Comparison of ENCODE assay signal across 13 cellular contexts in genomic region chr5:139383993-139384590, GRCh38. TPM values are rescaled to one million over a fixed set of nuclear protein-coding genes. Genes with fewer than 3 reads are reported as not detected.
A peak's percentile ranks its signal among the peaks of the same experiment; 100 is the strongest.
DNase-seq lines count a peak whose midpoint lies in the region; ATAC-seq, FAIRE-seq and TF ChIP-seq lines count a peak whose summit lies in the region.
"Had no signal": no experiment of that assay in that cellular context is flagged by ENCODE, and none has a peak within 500 bp of the region (broad histone marks: within the 10 kb centered on the region; RNA-seq: fewer than 3 reads in every experiment).

No MANE protein-coding gene starts in this region.

- no peak for DNase-seq in CD4-positive, alpha-beta memory T cell
- DNase-seq in Karpas-422: no peak
- DNase-seq in colonic mucosa: no peak
- DNase-seq in pancreas: peak in 2 of 6 donors; percentile 15 to 70
- DNase-seq in NOMO-1 treated with dmso at 0.1 percent for 144 hours (lab: John Stamatoyannopoulos, UW; ENCODE audit: unreplicated experiment): no peak
- DNase-seq in NCI-H345 (lab: John Stamatoyannopoulos, UW): no peak
- DNase-seq: effector CD8-positive, alpha-beta T cell; Kasumi-1; NCI-H510A treated with DMSO at 0.1 percent for 48 hours; T1000 had no signal

- no peaks in the 10 kb centered on the region for H3K9me3 ChIP-seq in CD4-positive, alpha-beta memory T cell (ENCODE audit: control insufficient read depth in 1 of 2, low read length in 2 of 2)
- H3K9me3 ChIP-seq in Karpas-422 (ENCODE audit: low read length) (no peaks in the 10 kb centered on the region), colonic mucosa (no peaks in the 10 kb centered on the region), pancreas (no peaks in the 10 kb centered on the region)
- H3K9me3 ChIP-seq: tibial artery had no signal

- FAIRE-seq in pancreas (lab: Jason Lieb, UNC): no peak

- peak overlapping the region; percentile 62 for H3K4me2 ChIP-seq in Karpas-422 (ENCODE audit: low read depth, low read length, poor library complexity, severe bottlenecking)

- peaks cover 0 to 1% of the 10 kb centered on the region in 2 donors for H3K36me3 Mint-ChIP-seq in CD4-positive, alpha-beta memory T cell

- H3K27me3 ChIP-seq in CD4-positive, alpha-beta memory T cell (ENCODE audit: insufficient read depth, low read length): no peaks in the 10 kb centered on the region
- H3K27me3 ChIP-seq in Karpas-422 (ENCODE audit: low read length) (no peaks in the 10 kb centered on the region), colonic mucosa (no peaks in the 10 kb centered on the region), pancreas (no peaks in the 10 kb centered on the region)
- H3K27me3 ChIP-seq: tibial artery had no signal

- H3K27ac ChIP-seq in CD4-positive, alpha-beta memory T cell (ENCODE audit: low read depth, low read length): peak overlapping the region; percentile 57
- H3K27ac ChIP-seq in Karpas-422 (ENCODE audit: low read length) (no peak overlapping the region), colonic mucosa (no peak overlapping the region), pancreas (peak overlapping the region; percentile 25 to 76 (median 32))

- no peaks in the 10 kb centered on the region for H3K36me3 ChIP-seq in CD4-positive, alpha-beta memory T cell (ENCODE audit: insufficient read depth, low read length)
- H3K36me3 ChIP-seq in Karpas-422 (ENCODE audit: insufficient read depth, low read length) (no peaks in the 10 kb centered on the region), colonic mucosa (no peaks in the 10 kb centered on the region), pancreas (no peaks in the 10 kb centered on the region)
- H3K36me3 ChIP-seq: tibial artery had no signal

- H3K4me3 ChIP-seq in CD4-positive, alpha-beta memory T cell (ENCODE audit: low read length in 2 of 2): no peak overlapping the region
- H3K4me3 ChIP-seq in Karpas-422 (ENCODE audit: low read length) (no peak overlapping the region), colonic mucosa (no peak overlapping the region), pancreas (no peak overlapping the region)

- POLR2A ChIA-PET in CD4-positive, alpha-beta memory T cell (lab: Charles Lee; ENCODE audit: partially characterized antibody): interaction anchor here (1.8 to 2.6 kb wide), 2 partner anchors 42 to 90 kb away, joined by 5 to 13 read pairs; partner anchors contain the start of genes MATR3 and PAIP2

- no peaks in the 10 kb centered on the region for H3K79me2 ChIP-seq in Karpas-422 (ENCODE audit: low read length)

- H3K9ac ChIP-seq in Karpas-422 (ENCODE audit: low read length): peak overlapping the region; percentile 46; the same call in 1 of the 2 replicates
- peak overlapping the region; percentile 8 to 63 for H3K9ac ChIP-seq in colonic mucosa (ENCODE audit: low read depth in 2 of 2, low read length in 2 of 2)

- intact Hi-C loops in CD4-positive, alpha-beta memory T cell (cut with micrococcal nuclease): no loop called here
- intact Hi-C loops in colonic mucosa (cut with DNase I): no loop called here
- intact Hi-C loops in pancreas (cut with DNase I): no loop called here

- no peaks in the 10 kb centered on the region for H3K27me3 Mint-ChIP-seq in CD4-positive, alpha-beta memory T cell

- peak overlapping the region in 6 of 8 donors; percentile 15 to 94 (median 90) for H3K4me3 Mint-ChIP-seq in CD4-positive, alpha-beta memory T cell

- H3K4me1 Mint-ChIP-seq in CD4-positive, alpha-beta memory T cell: peaks cover 18 to 31% (median 24%) of the 10 kb centered on the region in 4 donors

- WGBS in pancreas, 2 donors: 62 to 63% methylated on average over 7 of the region's 7 CpGs

- no peaks in the 10 kb centered on the region for H4K20me1 ChIP-seq in Karpas-422 (ENCODE audit: insufficient read depth, low read depth, low read length)

- peak overlapping the region; percentile 68 to 96 (median 92) for H3K27ac Mint-ChIP-seq in CD4-positive, alpha-beta memory T cell

- no peak overlapping the region for H2AFZ ChIP-seq in Karpas-422 (ENCODE audit: low read length)

- ATAC-seq in pancreas (peak in 3 of 4 donors; percentile 17 to 50 (median 34)), GM21528 (IDR thresholded peaks at IDR 0.05; ENCODE audit: low FRiP score, unreplicated experiment) (no peak), HG02798 (IDR thresholded peaks at IDR 0.05; ENCODE audit: poor library complexity, unreplicated experiment) (no peak)

- CTCF ChIA-PET in CD4-positive, alpha-beta memory T cell (lab: Charles Lee; ENCODE audit: partially characterized antibody): no interaction called here

- TF ChIP-seq CTCF in colonic mucosa (IDR thresholded peaks at IDR 0.05) (no peak), pancreas (IDR thresholded peaks at IDR 0.05) (no peak)

- H3K4me1 ChIP-seq in CD4-positive, alpha-beta memory T cell (ENCODE audit: insufficient read depth, low read length): peaks cover 20% of the 10 kb centered on the region
- H3K4me1 ChIP-seq in Karpas-422 (ENCODE audit: low read length): peaks cover 54% of the 10 kb centered on the region
- H3K4me1 ChIP-seq in colonic mucosa: peaks cover 16% of the 10 kb centered on the region
- peaks cover 0 to 14% (median 2%) of the 10 kb centered on the region in 3 donors for H3K4me1 ChIP-seq in pancreas

- no peaks in the 10 kb centered on the region for H3K9me2 ChIP-seq in Karpas-422 (replicated peaks; ENCODE audit: insufficient read depth, low read length)

- no peaks in the 10 kb centered on the region for H3K9me3 Mint-ChIP-seq in CD4-positive, alpha-beta memory T cell

RNA-seq across cellular contexts. Expression of gene SLC23A1, which starts 1.0 kb away (rescaled TPM):
- not detected for total RNA-seq in CD4-positive, alpha-beta memory T cell
- polyA plus RNA-seq in CD4-positive, alpha-beta memory T cell: not detected
- not detected in 2 replicates for total RNA-seq in Karpas-422 (2014; rRNA removed; shearing (Covaris generic); ENCODE audit: low replicate concordance)
- total RNA-seq in colonic mucosa (1 to 10 TPM; 5.0 to 7.0 TPM), pancreas (1 to 10 TPM in 4 of 6 donors, under 1 TPM in 2; 0.49 to 1.6 (median 1.2) TPM)
- polyA plus RNA-seq in pancreas: 1 to 10 TPM; 1.7 to 2.1 TPM

RNA-seq across cellular contexts. Expression of gene MZB1, which starts 5.6 kb away (rescaled TPM):
- total RNA-seq in CD4-positive, alpha-beta memory T cell: 1 to 10 TPM in 1 of 2 experiments, under 1 TPM in 1; 0.93 to 1.1 TPM
- 1 to 10 TPM in 1 of 2 donors, under 1 TPM in 1; 0.84 to 8.2 TPM for polyA plus RNA-seq in CD4-positive, alpha-beta memory T cell
- 28.8 and 31.0 TPM in 2 replicates for total RNA-seq in Karpas-422 (2014; rRNA removed; shearing (Covaris generic); ENCODE audit: low replicate concordance)
- total RNA-seq in colonic mucosa (10 to 100 TPM; 10.6 to 13.2 TPM), pancreas (10 to 100 TPM in 1 of 6 donors, under 1 TPM in 3, not detected in 2; 0.28 to 11.6 (median 0.71) TPM)
- under 1 TPM in 1 of 2 donors, not detected in 1; 0.28 TPM for polyA plus RNA-seq in pancreas

RNA-seq across cellular contexts. Expression of gene PROB1, which starts 10.8 kb away (rescaled TPM):
- total RNA-seq in CD4-positive, alpha-beta memory T cell: 1 to 10 TPM; 1.2 to 1.3 TPM
- under 1 TPM; 0.11 to 0.23 TPM for polyA plus RNA-seq in CD4-positive, alpha-beta memory T cell
- 0.78 and 2.3 TPM in 2 replicates for total RNA-seq in Karpas-422 (2014; rRNA removed; shearing (Covaris generic); ENCODE audit: low replicate concordance)
- total RNA-seq in colonic mucosa: under 1 TPM; 0.48 to 0.96 TPM
- total RNA-seq in pancreas: under 1 TPM; 0.19 to 0.38 (median 0.31) TPM
- polyA plus RNA-seq in pancreas: under 1 TPM; 0.34 to 0.38 TPM

RNA-seq across cellular contexts. Expression of gene SPATA24, which starts 19.8 kb away (rescaled TPM):
- 1 to 10 TPM; 5.6 to 7.5 TPM for total RNA-seq in CD4-positive, alpha-beta memory T cell
- polyA plus RNA-seq in CD4-positive, alpha-beta memory T cell: 1 to 10 TPM; 4.2 to 5.6 TPM
- total RNA-seq in Karpas-422 (2014; rRNA removed; shearing (Covaris generic); ENCODE audit: low replicate concordance): 4.6 and 7.7 TPM in 2 replicates
- total RNA-seq in colonic mucosa: 1 to 10 TPM; 2.9 to 3.9 TPM
- 1 to 10 TPM; 1.8 to 3.5 (median 3.1) TPM for total RNA-seq in pancreas
- polyA plus RNA-seq in pancreas: 1 to 10 TPM; 4.6 to 9.8 TPM

RNA-seq across cellular contexts. Expression of gene PAIP2, which starts 42.4 kb away (rescaled TPM):
- 100 to 1,000 TPM; 109 to 112 TPM for total RNA-seq in CD4-positive, alpha-beta memory T cell
- polyA plus RNA-seq in CD4-positive, alpha-beta memory T cell: 100 to 1,000 TPM; 309 to 503 TPM
- total RNA-seq in Karpas-422 (2014; rRNA removed; shearing (Covaris generic); ENCODE audit: low replicate concordance): 111 and 113 TPM in 2 replicates
- total RNA-seq in colonic mucosa: 10 to 100 TPM; 39.4 to 49.7 TPM
- 10 to 100 TPM; 18.2 to 33.7 (median 27.3) TPM for total RNA-seq in pancreas
- polyA plus RNA-seq in pancreas: 10 to 100 TPM; 23.8 to 57.4 TPM

Comparison
In these comparisons a context has a peak if more than half of its experiments do, and no peak if none do; other contexts are left out.
1. H3K27ac ChIP-seq: peak in CD4-positive, alpha-beta memory T cell (single experiment) and pancreas (4 of 4); none in Karpas-422 (single experiment) and colonic mucosa (single experiment).
2. ATAC-seq: peak in pancreas (3 of 4); none in GM21528 (single experiment) and HG02798 (single experiment).